Comparison of ENCODE assay signal across 9 cellular contexts in the genomic region with DNA sequence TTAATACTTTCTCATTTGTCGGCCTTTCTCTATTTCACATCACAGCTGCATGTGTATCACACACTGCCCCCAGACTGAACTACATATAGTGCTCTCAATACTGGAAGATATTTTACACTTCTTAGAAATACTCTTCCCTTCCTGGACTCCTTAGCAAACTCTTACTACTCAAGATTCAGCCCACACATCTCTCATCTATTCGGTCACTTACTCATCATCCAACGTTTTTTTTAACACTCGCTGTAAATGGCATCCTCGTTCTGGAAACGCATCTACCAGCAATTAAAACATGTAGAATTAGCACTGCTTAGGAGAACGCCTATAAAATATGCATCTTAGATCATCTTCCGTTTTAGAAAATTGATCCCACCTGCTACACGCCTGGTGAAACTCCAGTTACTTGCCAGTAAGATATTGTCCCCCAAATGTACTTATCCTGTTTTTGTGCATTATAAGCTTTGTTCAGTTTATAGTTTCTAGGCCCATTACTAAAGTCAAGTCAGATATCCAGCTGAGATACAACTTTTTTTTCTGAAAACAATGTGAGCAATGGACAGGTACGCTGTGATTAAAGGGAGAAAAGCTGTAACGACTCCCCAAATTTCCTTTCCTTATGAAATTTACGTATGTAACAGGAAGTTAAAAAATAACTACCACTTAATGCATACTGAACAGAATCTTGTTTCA. TPM values are rescaled to one million over a fixed set of nuclear protein-coding genes. Genes with fewer than 3 reads are reported as not detected.
A peak's percentile ranks its signal among the peaks of the same experiment; 100 is the strongest.
DNase-seq lines count a peak whose midpoint lies in the region; ATAC-seq and TF ChIP-seq lines count a peak whose summit lies in the region.
"Had no signal": no experiment of that assay in that cellular context is flagged by ENCODE, and none has a peak within 500 bp of the region (broad histone marks: within the 10 kb centered on the region; RNA-seq: fewer than 3 reads in every experiment).

No MANE protein-coding gene starts in this region.

- no peak for DNase-seq in CD4-positive, alpha-beta T cell
- DNase-seq in MG63 = no peak
- DNase-seq in chondrocyte (ENCODE audit: low spot score) = no peak
- DNase-seq in posterior cingulate gyrus = no peak
- DNase-seq in SKM-1 (lab: John Stamatoyannopoulos, UW; ENCODE audit: unreplicated experiment) = no peak
- DNase-seq in iPS-NIHi7 (ENCODE audit: extremely low spot score) = no peak
- DNase-seq: stimulated activated CD4-positive, alpha-beta T cell treated with anti-CD3 and anti-CD28 coated beads, Interleukin-2, amount 100 ng/mL, for 48 hours had no signal

- no peak for ATAC-seq in CD4-positive, alpha-beta T cell (ENCODE audit: poor library complexity)
- no peak for ATAC-seq in GM19452 (IDR thresholded peaks at IDR 0.05; ENCODE audit: unreplicated experiment)

- no peaks in the 10 kb centered on the region for H3K27me3 ChIP-seq in CD4-positive, alpha-beta T cell (ENCODE audit: control insufficient read depth, insufficient read depth, low read length)
- H3K27me3 ChIP-seq in MG63 (no peaks in the 10 kb centered on the region), neutrophil (peaks cover 55% of the 10 kb centered on the region)

- H3K36me3 Mint-ChIP-seq in CD4-positive, alpha-beta T cell (ENCODE audit: low read depth) = peaks cover 14% of the 10 kb centered on the region
- H3K36me3 Mint-ChIP-seq in chondrocyte (ENCODE audit: low read depth) = peaks cover 8% of the 10 kb centered on the region

- H3K27ac ChIP-seq in CD4-positive, alpha-beta T cell (ENCODE audit: low read depth, low read length) = no peak overlapping the region
- H3K27ac ChIP-seq in neutrophil = peak overlapping the region; percentile 94

- TF ChIP-seq CTCF in CD4-positive, alpha-beta T cell (IDR thresholded peaks at IDR 0.05) = no peak
- TF ChIP-seq CTCF in chondrocyte (IDR thresholded peaks at IDR 0.05) (no peak), neutrophil (IDR thresholded peaks at IDR 0.05) (no peak)

- POLR2A ChIA-PET in CD4-positive, alpha-beta T cell (lab: Charles Lee) = interaction anchor here (0.9 to 4.9 kb wide), 8 partner anchors 10 to 1890 kb away, joined by 3 to 88 read pairs (median 11); a partner anchor contains a TSS

- H3K9me3 Mint-ChIP-seq in CD4-positive, alpha-beta T cell = no peaks in the 10 kb centered on the region
- peaks cover 3% of the 10 kb centered on the region for H3K9me3 Mint-ChIP-seq in chondrocyte (ENCODE audit: low read depth)

- H3K9me3 ChIP-seq in CD4-positive, alpha-beta T cell (ENCODE audit: control insufficient read depth, low read length) = no peaks in the 10 kb centered on the region
- H3K9me3 ChIP-seq in MG63 (no peaks in the 10 kb centered on the region), neutrophil (no peaks in the 10 kb centered on the region)

- H3K36me3 ChIP-seq in MG63 (no peaks in the 10 kb centered on the region), neutrophil (peaks cover 11% of the 10 kb centered on the region)

- H3K27ac Mint-ChIP-seq in CD4-positive, alpha-beta T cell = peak overlapping the region; percentile 92
- H3K27ac Mint-ChIP-seq in chondrocyte (ENCODE audit: unreplicated experiment) = peak overlapping the region; percentile 93

- CTCF ChIA-PET in CD4-positive, alpha-beta T cell (lab: Charles Lee) = interaction anchor here (0.6 kb wide), 1 partner anchor 33 kb away, joined by 3 read pairs; no protein-coding TSS in a partner anchor

- peaks cover 17 to 19% of the 10 kb centered on the region in 2 experiments for H3K4me1 ChIP-seq in neutrophil (ENCODE audit: control insufficient read depth in 1 of 2, insufficient read depth in 1 of 2, low read depth in 1 of 2, low read length in 1 of 2)

- no peaks in the 10 kb centered on the region for H3K27me3 Mint-ChIP-seq in CD4-positive, alpha-beta T cell
- H3K27me3 Mint-ChIP-seq in chondrocyte (ENCODE audit: low read depth) = no peaks in the 10 kb centered on the region

- peak overlapping the region; percentile 68 for H3K4me3 ChIP-seq in MG63
- H3K4me3 ChIP-seq in neutrophil (ENCODE audit: low read depth in 1 of 2, low read length in 1 of 2) = peak overlapping the region; percentile 96 to 99

- H3K4me3 Mint-ChIP-seq in CD4-positive, alpha-beta T cell = peak overlapping the region; percentile 92
- H3K4me3 Mint-ChIP-seq in chondrocyte (ENCODE audit: unreplicated experiment) = peak overlapping the region; percentile 13

- peaks cover 17% of the 10 kb centered on the region for H3K4me1 Mint-ChIP-seq in CD4-positive, alpha-beta T cell (ENCODE audit: low read depth)
- peaks cover 48% of the 10 kb centered on the region for H3K4me1 Mint-ChIP-seq in chondrocyte (ENCODE audit: low read depth)

- intact Hi-C loops in CD4-positive, alpha-beta T cell (cut with DNase I, micrococcal nuclease) = loop anchor here (5.0 to 10.0 kb wide), 3 partner anchors 192 to 1890 kb away; a partner anchor contains a TSS
- intact Hi-C loops in posterior cingulate gyrus (cut with DNase I) = loop anchor here (5.0 to 10.0 kb wide), 2 partner anchors 90 to 192 kb away; a partner anchor contains a TSS

RNA-seq across cellular contexts. Expression of a gene that starts 1.0 kb away (rescaled TPM):
- total RNA-seq in CD4-positive, alpha-beta T cell = 1 to 10 TPM; 2.7 to 3.1 TPM
- total RNA-seq in MG63 (2014; rRNA removed; shearing (Covaris generic); ENCODE audit: low replicate concordance) = 0.43 TPM in 1 of 2 replicates, not detected in the other
- 0.46 to 0.52 TPM (median 0.49 TPM) in 3 replicates for total RNA-seq in chondrocyte

RNA-seq across cellular contexts. Expression of a gene that starts 1.9 kb away (rescaled TPM):
- total RNA-seq in CD4-positive, alpha-beta T cell = 10 to 100 TPM; 10.3 to 11.6 TPM
- total RNA-seq in MG63 (2014; rRNA removed; shearing (Covaris generic); ENCODE audit: low replicate concordance) = 1.2 and 1.7 TPM in 2 replicates
- total RNA-seq in chondrocyte = 8.6 to 18.3 TPM (median 16.7 TPM) in 3 replicates

RNA-seq across cellular contexts. Expression of a gene that starts 31.1 kb away (rescaled TPM):
- total RNA-seq in CD4-positive, alpha-beta T cell = 10 to 100 TPM; 14.5 to 16.6 TPM
- 12.2 and 19.9 TPM in 2 replicates for total RNA-seq in MG63 (2014; rRNA removed; shearing (Covaris generic); ENCODE audit: low replicate concordance)
- total RNA-seq in chondrocyte = 25.2 to 35.0 TPM (median 33.0 TPM) in 3 replicates
